8 cellular contexts compared by ENCODE assay signal in the genomic region with DNA sequence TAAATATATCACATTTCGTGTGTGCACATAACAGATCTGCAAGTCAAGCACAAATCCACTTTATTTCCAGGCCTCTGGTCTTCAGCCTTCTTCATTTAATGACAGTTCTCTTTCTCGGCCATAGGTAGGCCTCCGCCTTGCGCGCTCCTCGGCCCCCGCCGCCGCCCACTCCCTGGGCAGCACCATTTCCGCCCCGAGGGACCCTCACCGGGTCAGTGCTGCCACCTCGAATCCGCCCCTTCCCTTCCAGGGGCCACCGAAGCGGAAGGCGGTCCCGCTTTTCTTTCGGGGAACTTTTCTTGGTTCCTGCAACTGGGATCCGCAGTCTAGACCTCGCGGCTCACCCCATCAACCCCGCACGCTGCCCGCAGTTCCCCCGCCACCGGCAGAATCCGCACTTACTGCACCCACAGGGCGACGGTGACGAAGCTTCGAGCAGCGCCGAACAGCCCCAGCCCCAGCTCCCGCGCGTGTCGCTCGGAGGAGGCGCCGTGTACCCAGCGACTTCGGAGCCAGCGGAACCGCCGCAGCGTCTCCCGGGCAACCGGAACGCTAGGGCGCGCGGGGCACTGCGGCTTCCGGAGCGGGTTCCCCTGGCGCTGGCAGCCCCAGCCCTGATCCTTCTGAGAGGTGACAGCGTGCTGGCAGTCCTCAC. TPM values are rescaled to one million over a fixed set of nuclear protein-coding genes. Genes with fewer than 3 reads are reported as not detected.
DNase-seq lines count a peak whose midpoint lies in the region; ATAC-seq lines count a peak whose summit lies in the region.

TSS of gene CDKL4 (minus strand) at position 502 of the 655 bp plus-strand sequence.

- H3K4me1 Mint-ChIP-seq in stimulated activated effector memory CD8-positive, alpha-beta T cell treated with anti-CD3 and anti-CD28 coated beads, Interleukin-12 subunit alpha, Interleukin-12 subunit beta, amount 100 ng/mL, for 72 hours, result peaks cover 13% of the 10 kb centered on the region

- H3K36me3 Mint-ChIP-seq in stimulated activated effector memory CD8-positive, alpha-beta T cell treated with anti-CD3 and anti-CD28 coated beads, Interleukin-12 subunit alpha, Interleukin-12 subunit beta, amount 100 ng/mL, for 72 hours, result no peaks in the 10 kb centered on the region

- H3K27ac Mint-ChIP-seq in stimulated activated effector memory CD8-positive, alpha-beta T cell treated with anti-CD3 and anti-CD28 coated beads, Interleukin-12 subunit alpha, Interleukin-12 subunit beta, amount 100 ng/mL, for 72 hours, result peak within 1 kb of the TSS; percentile 88

- DNase-seq in DMS 273 (lab: John Stamatoyannopoulos, UW; ENCODE audit: unreplicated experiment), result peak; percentile 74
- no peak for DNase-seq in DMS 273 treated with DMSO at 0.1 percent for 48 hours (lab: John Stamatoyannopoulos, UW)
- peak; percentile 18 for DNase-seq in activated CD4-positive, alpha-beta T cell treated with anti-CD3 and anti-CD28 coated beads for 48 hours
- DNase-seq in stimulated activated effector memory CD8-positive, alpha-beta T cell treated with anti-CD3 and anti-CD28 coated beads, Interleukin-12 subunit alpha, Interleukin-12 subunit beta, amount 100 ng/mL, for 72 hours (ENCODE audit: low spot score in 2 of 2), result peak in 1 of 2 donors; percentile 10
- DNase-seq in NCI-H187 (lab: John Stamatoyannopoulos, UW), result no peak

- ATAC-seq in esophagus mucosa (peak; percentile 28), GM18868 (IDR thresholded peaks at IDR 0.05; ENCODE audit: unreplicated experiment) (no peak), GM18873 (IDR thresholded peaks at IDR 0.05; ENCODE audit: low FRiP score, unreplicated experiment) (no peak)
- peak; percentile 71 for ATAC-seq in stimulated activated effector memory CD8-positive, alpha-beta T cell treated with anti-CD3 and anti-CD28 coated beads, Interleukin-12 subunit alpha, Interleukin-12 subunit beta, amount 100 ng/mL, for 72 hours

- H3K4me3 Mint-ChIP-seq in stimulated activated effector memory CD8-positive, alpha-beta T cell treated with anti-CD3 and anti-CD28 coated beads, Interleukin-12 subunit alpha, Interleukin-12 subunit beta, amount 100 ng/mL, for 72 hours, result peak within 1 kb of the TSS; percentile 81

- no peaks in the 10 kb centered on the region for H3K9me3 Mint-ChIP-seq in stimulated activated effector memory CD8-positive, alpha-beta T cell treated with anti-CD3 and anti-CD28 coated beads, Interleukin-12 subunit alpha, Interleukin-12 subunit beta, amount 100 ng/mL, for 72 hours

RNA-seq across cellular contexts. Expression of gene CDKL4, which starts in this region (rescaled TPM):
- total RNA-seq in esophagus mucosa, result 0.28 TPM

Comparison
In these comparisons a context has a peak if more than half of its experiments do, and no peak if none do; other contexts are left out.
1. DNase-seq: peak in DMS 273 (single experiment) and activated CD4-positive, alpha-beta T cell treated with anti-CD3 and anti-CD28 coated beads for 48 hours (single experiment); none in DMS 273 treated with DMSO at 0.1 percent for 48 hours (single experiment) and NCI-H187 (0 of 2).
2. Peak in ATAC-seq in esophagus mucosa; RNA of the gene not detected or under 1 TPM.